ENCODE assay signal across 24 cellular contexts in genomic region chr6:150412221-150412620, GRCh38. TPM values are rescaled to one million over a fixed set of nuclear protein-coding genes. Genes with fewer than 3 reads are reported as not detected.
"Had no signal": no experiment of that assay in that cellular context is flagged by ENCODE, and none has a peak within 500 bp of the region (broad histone marks: within the 10 kb centered on the region; RNA-seq: fewer than 3 reads in every experiment).

No MANE protein-coding gene starts in this region.

- H3K36me3 Mint-ChIP-seq: naive thymus-derived CD8-positive, alpha-beta T cell had no signal

- H3K4me3 ChIP-seq: esophagus muscularis mucosa, ovary, right atrium auricular region, sigmoid colon, stomach, thoracic aorta, transverse colon had no signal

- H3K9me3 ChIP-seq: esophagus muscularis mucosa, ovary, right atrium auricular region, sigmoid colon, stomach, thoracic aorta, transverse colon had no signal

- H3K36me3 ChIP-seq: esophagus muscularis mucosa, ovary, right atrium auricular region, sigmoid colon, stomach, thoracic aorta, transverse colon had no signal

- ATAC-seq: effector memory CD8-positive, alpha-beta T cell; left lobe of liver; naive thymus-derived CD8-positive, alpha-beta T cell had no signal

- H3K27ac ChIP-seq: epithelial cell of prostate, esophagus muscularis mucosa, ovary, right atrium auricular region, sigmoid colon, stomach, thoracic aorta, transverse colon had no signal

- H3K27me3 ChIP-seq: ovary, right atrium auricular region, sigmoid colon, stomach, transverse colon had no signal

- H3K4me3 Mint-ChIP-seq: dendritic cell treated with granulocyte-macrophage colony-stimulating factor and Interleukin-4, amounts not matched to agents 40 ng/mL and 50 ng/mL, for 4 days; effector memory CD8-positive, alpha-beta T cell; naive thymus-derived CD8-positive, alpha-beta T cell; neural crest cell had no signal

- DNase-seq: effector memory CD8-positive, alpha-beta T cell; foreskin melanocyte; islet precursor cell; mammary epithelial cell; naive thymus-derived CD8-positive, alpha-beta T cell; ovary; sigmoid colon; small intestine; stimulated activated CD4-positive, alpha-beta T cell treated with anti-CD3 and anti-CD28 coated beads, Interleukin-12 subunit alpha, Interleukin-12 subunit beta, amount 100 ng/mL, for 4 hours; stimulated activated naive CD4-positive, alpha-beta T cell; stomach; substantia nigra; transverse colon had no signal

- H3K27ac Mint-ChIP-seq: dendritic cell treated with granulocyte-macrophage colony-stimulating factor and Interleukin-4, amounts not matched to agents 40 ng/mL and 50 ng/mL, for 4 days; effector memory CD8-positive, alpha-beta T cell; naive thymus-derived CD8-positive, alpha-beta T cell had no signal

- H3K9me3 Mint-ChIP-seq: dendritic cell treated with granulocyte-macrophage colony-stimulating factor and Interleukin-4, amounts not matched to agents 40 ng/mL and 50 ng/mL, for 4 days; effector memory CD8-positive, alpha-beta T cell; naive thymus-derived CD8-positive, alpha-beta T cell had no signal

RNA-seq across cellular contexts. Expression of gene IYD, which starts 43.4 kb away (rescaled TPM):
- total RNA-seq: esophagus muscularis mucosa; glomerular endothelial cell; mesenteric fat pad; mononuclear cell; naive thymus-derived CD8-positive, alpha-beta T cell; neural crest cell; ovary; posterior vena cava; right atrium auricular region had no signal
- polyA plus RNA-seq: mammary epithelial cell; naive thymus-derived CD8-positive, alpha-beta T cell; ovary had no signal
